ENCODE assay signal across 16 cellular contexts in the genomic region with DNA sequence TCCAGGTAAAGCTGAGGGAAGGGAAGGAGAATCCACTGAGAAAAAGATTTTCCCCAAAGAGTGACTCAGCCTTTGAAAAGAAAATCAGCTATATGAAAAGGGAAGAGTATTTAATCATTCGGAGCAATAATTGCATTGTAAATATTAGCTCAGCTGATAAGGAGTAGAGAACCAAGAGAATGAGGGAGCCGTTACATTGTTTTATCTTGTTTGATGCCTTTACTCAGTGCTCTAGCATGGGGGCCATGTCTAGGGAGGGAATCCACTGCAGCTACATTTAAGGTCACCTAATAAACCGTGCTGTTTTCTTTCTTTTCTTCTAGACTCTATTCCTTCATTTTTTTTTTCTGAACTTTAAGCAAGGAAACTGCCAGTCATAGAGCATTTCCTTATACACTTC.
"Had no signal": no experiment of that assay in that cellular context is flagged by ENCODE, and none has a peak within 500 bp of the region (broad histone marks: within the 10 kb centered on the region; RNA-seq: fewer than 3 reads in every experiment).

No MANE protein-coding gene starts in this region.

- DNase-seq: activated CD4-positive, alpha-beta T cell treated with anti-CD3 and anti-CD28 coated beads, Interleukin-2, amount 50 U/mL, for 48 hours; activated CD4-positive, CD25-positive, alpha-beta regulatory T cell treated with anti-CD3 and anti-CD28 coated beads, Interleukin-2, amount 50 U/mL, for 72 hours; activated CD8-positive, alpha-beta memory T cell treated with anti-CD3 and anti-CD28 coated beads, Interleukin-2, amount 10 ng/mL, durations not matched to agents 7 days and 5 days; activated effector memory CD4-positive, alpha-beta T cell treated with Interleukin-2 at 50 U/mL for 16 hours; activated T-cell treated with anti-CD3 and anti-CD28 coated beads, Interleukin-2, amount 50 U/mL, for 24 hours; glutamatergic neuron; immature natural killer cell; left cardiac atrium; mucosa of descending colon; naive thymus-derived CD8-positive, alpha-beta T cell; stimulated activated CD4-positive, alpha-beta T cell treated with anti-CD3 and anti-CD28 coated beads, Interleukin-4, amount 100 ng/mL, for 24 hours; stimulated activated naive CD8-positive, alpha-beta T cell treated with anti-CD3 and anti-CD28 coated beads, Interleukin-15, amount 100 ng/mL, for 72 hours; testis; upper lobe of right lung had no signal

- H3K27me3 Mint-ChIP-seq: activated CD8-positive, alpha-beta memory T cell treated with anti-CD3 and anti-CD28 coated beads, Interleukin-2, amount 10 ng/mL, durations not matched to agents 7 days and 5 days; activated naive CD8-positive, alpha-beta T cell; activated T-cell treated with anti-CD3 and anti-CD28 coated beads, Interleukin-2, amount 50 U/mL, for 24 hours; stimulated activated naive CD8-positive, alpha-beta T cell treated with anti-CD3 and anti-CD28 coated beads, Interleukin-15, amount 100 ng/mL, for 72 hours had no signal

- ATAC-seq: activated CD8-positive, alpha-beta memory T cell treated with anti-CD3 and anti-CD28 coated beads, Interleukin-2, amount 10 ng/mL, durations not matched to agents 7 days and 5 days; esophagus mucosa; left cardiac atrium; mucosa of descending colon; naive thymus-derived CD8-positive, alpha-beta T cell; stimulated activated naive CD8-positive, alpha-beta T cell treated with anti-CD3 and anti-CD28 coated beads, Interleukin-15, amount 100 ng/mL, for 72 hours; upper lobe of right lung had no signal

- H3K27ac Mint-ChIP-seq: activated CD8-positive, alpha-beta memory T cell treated with anti-CD3 and anti-CD28 coated beads, Interleukin-2, amount 10 ng/mL, durations not matched to agents 7 days and 5 days; activated naive CD8-positive, alpha-beta T cell; activated T-cell treated with anti-CD3 and anti-CD28 coated beads, Interleukin-2, amount 50 U/mL, for 24 hours; immature natural killer cell; naive thymus-derived CD8-positive, alpha-beta T cell; stimulated activated naive CD8-positive, alpha-beta T cell treated with anti-CD3 and anti-CD28 coated beads, Interleukin-15, amount 100 ng/mL, for 72 hours had no signal

- H3K4me1 Mint-ChIP-seq: activated CD8-positive, alpha-beta memory T cell treated with anti-CD3 and anti-CD28 coated beads, Interleukin-2, amount 10 ng/mL, durations not matched to agents 7 days and 5 days; immature natural killer cell; stimulated activated naive CD8-positive, alpha-beta T cell treated with anti-CD3 and anti-CD28 coated beads, Interleukin-15, amount 100 ng/mL, for 72 hours had no signal

- H3K4me3 Mint-ChIP-seq: activated CD8-positive, alpha-beta memory T cell treated with anti-CD3 and anti-CD28 coated beads, Interleukin-2, amount 10 ng/mL, durations not matched to agents 7 days and 5 days; activated naive CD8-positive, alpha-beta T cell; activated T-cell treated with anti-CD3 and anti-CD28 coated beads, Interleukin-2, amount 50 U/mL, for 24 hours; immature natural killer cell; naive thymus-derived CD8-positive, alpha-beta T cell; stimulated activated naive CD8-positive, alpha-beta T cell treated with anti-CD3 and anti-CD28 coated beads, Interleukin-15, amount 100 ng/mL, for 72 hours had no signal

- H3K36me3 Mint-ChIP-seq: activated CD8-positive, alpha-beta memory T cell treated with anti-CD3 and anti-CD28 coated beads, Interleukin-2, amount 10 ng/mL, durations not matched to agents 7 days and 5 days; activated naive CD8-positive, alpha-beta T cell had no signal
